ENCODE assay signal across 15 cellular contexts in genomic region chr4:155543126-155543765, GRCh38.
DNase-seq lines count a peak whose midpoint lies in the region; ATAC-seq and TF ChIP-seq lines count a peak whose summit lies in the region.
"Had no signal": no experiment of that assay in that cellular context is flagged by ENCODE, and none has a peak within 500 bp of the region (broad histone marks: within the 10 kb centered on the region; RNA-seq: fewer than 3 reads in every experiment).

No MANE protein-coding gene starts in this region.

- no peaks in the 10 kb centered on the region for H3K4me1 ChIP-seq in PC-9 (replicated peaks; ENCODE audit: insufficient read depth)
- no peaks in the 10 kb centered on the region for H3K4me1 ChIP-seq in CD4-positive, alpha-beta memory T cell (ENCODE audit: insufficient read depth, low read length)
- no peaks in the 10 kb centered on the region for H3K4me1 ChIP-seq in HAP-1

- no peak overlapping the region for H3K4me3 Mint-ChIP-seq in CD4-positive, alpha-beta memory T cell
- H3K4me3 Mint-ChIP-seq: activated naive CD4-positive, alpha-beta T cell treated with anti-CD3 and anti-CD28 coated beads for 36 hours; mesothelial cell of epicardium had no signal

- no peak for TF ChIP-seq POLR2A in erythroblast (IDR thresholded peaks at IDR 0.05; ENCODE audit: low read length)

- H3K27me3 Mint-ChIP-seq in CD4-positive, alpha-beta memory T cell = no peaks in the 10 kb centered on the region

- H3K27ac ChIP-seq in PC-9 = no peak overlapping the region
- H3K27ac ChIP-seq in CD4-positive, alpha-beta memory T cell (ENCODE audit: low read depth, low read length) = no peak overlapping the region
- H3K27ac ChIP-seq: KMS-11 had no signal

- peak; percentile 39 for DNase-seq in HFF-Myc (ENCODE audit: extremely low read depth, low read depth)
- peak; percentile 50 for DNase-seq in NCI-H226
- peak; percentile 82 for DNase-seq in iris pigment epithelial cell (ENCODE audit: low read depth)
- no peak for DNase-seq in PC-9
- DNase-seq in CD4-positive, alpha-beta memory T cell = no peak
- no peak for DNase-seq in HAP-1 (ENCODE audit: low spot score in 2 of 2)
- no peak for DNase-seq in erythroblast (lab: John Stamatoyannopoulos, UW)
- DNase-seq: activated naive CD4-positive, alpha-beta T cell treated with anti-CD3 and anti-CD28 coated beads for 36 hours; DMS79; NCI-H82; spleen; stomach had no signal

- H3K36me3 ChIP-seq in PC-9 (ENCODE audit: low read depth) (no peaks in the 10 kb centered on the region), HAP-1 (replicated peaks) (no peaks in the 10 kb centered on the region)
- H3K36me3 ChIP-seq in CD4-positive, alpha-beta memory T cell (ENCODE audit: insufficient read depth, low read length) = no peaks in the 10 kb centered on the region
- H3K36me3 ChIP-seq: spleen, stomach had no signal

- no peaks in the 10 kb centered on the region for H3F3A ChIP-seq in PC-9 (ENCODE audit: insufficient read depth, low read depth)

- no peaks in the 10 kb centered on the region for H3K9me2 ChIP-seq in PC-9 (ENCODE audit: insufficient read depth)

- H3K9me3 ChIP-seq in PC-9 (ENCODE audit: insufficient read depth, low read depth) (no peaks in the 10 kb centered on the region), HAP-1 (no peaks in the 10 kb centered on the region)
- H3K9me3 ChIP-seq in CD4-positive, alpha-beta memory T cell (ENCODE audit: control insufficient read depth in 1 of 2, low read length in 2 of 2) = no peaks in the 10 kb centered on the region

- H3K79me2 ChIP-seq in PC-9 (ENCODE audit: low read depth) = no peaks in the 10 kb centered on the region

- POLR2A ChIA-PET in PC-9 (lab: Charles Lee; ENCODE audit: unreplicated experiment) = no interaction called here
- POLR2A ChIA-PET in CD4-positive, alpha-beta memory T cell (lab: Charles Lee; ENCODE audit: partially characterized antibody) = no interaction called here

- no peaks in the 10 kb centered on the region for H3K36me3 Mint-ChIP-seq in CD4-positive, alpha-beta memory T cell
- H3K36me3 Mint-ChIP-seq: mesothelial cell of epicardium had no signal

- no peaks in the 10 kb centered on the region for H3K27me3 ChIP-seq in PC-9 (ENCODE audit: insufficient read depth, low read depth)
- no peaks in the 10 kb centered on the region for H3K27me3 ChIP-seq in CD4-positive, alpha-beta memory T cell (ENCODE audit: insufficient read depth, low read length)
- H3K27me3 ChIP-seq in HAP-1 (ENCODE audit: low read depth) = no peaks in the 10 kb centered on the region
- H3K27me3 ChIP-seq: spleen, stomach had no signal

- H3K4me2 ChIP-seq in PC-9 = no peak overlapping the region
- H3K4me2 ChIP-seq: KMS-11 had no signal

- peak; percentile 53 for ATAC-seq in GM18502 (IDR thresholded peaks at IDR 0.05; ENCODE audit: poor library complexity, unreplicated experiment)

- H3K4me3 ChIP-seq in HFF-Myc (replicated peaks; ENCODE audit: low read depth, low read length) (no peak overlapping the region), PC-9 (no peak overlapping the region), HAP-1 (no peak overlapping the region)
- H3K4me3 ChIP-seq in CD4-positive, alpha-beta memory T cell (ENCODE audit: low read length in 2 of 2) = no peak overlapping the region
- H3K4me3 ChIP-seq: spleen, stomach had no signal

- H2AFZ ChIP-seq in PC-9 = no peak overlapping the region

- no peaks in the 10 kb centered on the region for H4K20me1 ChIP-seq in PC-9 (ENCODE audit: insufficient read depth)

- intact Hi-C loops in PC-9 (cut with micrococcal nuclease; ENCODE audit: unreplicated experiment) = no loop called here
- intact Hi-C loops in CD4-positive, alpha-beta memory T cell (cut with micrococcal nuclease) = no loop called here

- no peaks in the 10 kb centered on the region for H3K4me1 Mint-ChIP-seq in CD4-positive, alpha-beta memory T cell

- no peak overlapping the region for H3K27ac Mint-ChIP-seq in CD4-positive, alpha-beta memory T cell
- H3K27ac Mint-ChIP-seq: activated naive CD4-positive, alpha-beta T cell treated with anti-CD3 and anti-CD28 coated beads for 36 hours; mesothelial cell of epicardium had no signal

- TF ChIP-seq CTCF in HFF-Myc (IDR thresholded peaks at IDR 0.05; ENCODE audit: low read depth, low read length, missing control alignments) (no peak), PC-9 (conservative IDR thresholded peaks at IDR 0.05) (no peak)

- in situ Hi-C loops in HAP-1 (cut with MboI; ENCODE audit: low sequenced_read_pairs) = no loop called here

- CTCF ChIA-PET in PC-9 (lab: Charles Lee) = no interaction called here
- CTCF ChIA-PET in CD4-positive, alpha-beta memory T cell (lab: Charles Lee; ENCODE audit: partially characterized antibody) = no interaction called here

- peaks cover 0 to 2% (median 0%) of the 10 kb centered on the region in 8 donors for H3K9me3 Mint-ChIP-seq in CD4-positive, alpha-beta memory T cell
- H3K9me3 Mint-ChIP-seq: activated naive CD4-positive, alpha-beta T cell treated with anti-CD3 and anti-CD28 coated beads for 36 hours had no signal

- BruUV-seq in PC-9 (replicated peaks; lab: Mats Ljungman, UMichigan) = no TSS peak

Comparison
In these comparisons a context has a peak if more than half of its experiments do, and no peak if none do; other contexts are left out.
1. DNase-seq: peak in HFF-Myc (single experiment), NCI-H226 (single experiment) and iris pigment epithelial cell (single experiment); none in PC-9 (0 of 2), CD4-positive, alpha-beta memory T cell (0 of 5), HAP-1 (0 of 2) and erythroblast (0 of 2).